Comparison of ENCODE assay signal across 18 cellular contexts in the genomic region with DNA sequence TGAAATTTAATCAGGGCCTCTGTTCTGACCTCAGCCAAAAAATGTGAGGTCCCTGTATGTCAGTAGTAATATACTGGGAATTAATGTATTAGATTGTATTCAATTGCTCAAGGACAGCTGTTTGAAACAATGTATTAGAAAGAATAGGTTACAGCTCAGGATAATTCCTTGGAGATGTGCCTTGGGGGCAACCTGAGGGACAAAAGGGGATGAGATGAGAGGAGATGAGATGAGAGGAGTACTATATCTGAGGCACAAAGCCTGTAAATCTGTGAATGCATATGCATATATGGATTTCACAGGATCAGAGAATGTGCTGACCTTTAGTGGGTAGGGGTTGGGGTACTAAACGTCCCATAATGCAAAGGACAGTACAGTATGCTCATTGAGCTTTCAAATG.
DNase-seq lines count a peak whose midpoint lies in the region; ATAC-seq and TF ChIP-seq lines count a peak whose summit lies in the region.
"Had no signal": no experiment of that assay in that cellular context is flagged by ENCODE, and none has a peak within 500 bp of the region (broad histone marks: within the 10 kb centered on the region; RNA-seq: fewer than 3 reads in every experiment).

No MANE protein-coding gene starts in this region.

- H3K36me3 ChIP-seq in HAP-1 (replicated peaks) (no peaks in the 10 kb centered on the region), RWPE2 (ENCODE audit: low read depth) (no peaks in the 10 kb centered on the region)
- H3K36me3 ChIP-seq: BE2C; BLaER1 treated with 17β-estradiol and CSF1 and Interleukin-3, amounts not matched to agents 10 nM and 100 nM had no signal

- ATAC-seq in RWPE2 (ENCODE audit: low read depth) (no peak; the same call in 2 of the 3 replicates), HG02642 (IDR thresholded peaks at IDR 0.05; ENCODE audit: poor library complexity, unreplicated experiment) (no peak), GM21447 (IDR thresholded peaks at IDR 0.05; ENCODE audit: unreplicated experiment) (no peak)
- ATAC-seq: A549 had no signal

- H3K27ac ChIP-seq in RWPE2 (ENCODE audit: poor library complexity, severe bottlenecking): peak overlapping the region; percentile 35
- H3K27ac ChIP-seq: A549; BLaER1 treated with 17β-estradiol and CSF1 and Interleukin-3, amounts not matched to agents 10 nM and 100 nM; GM23248 had no signal

- in situ Hi-C loops in HAP-1 (cut with MboI; ENCODE audit: low sequenced_read_pairs): no loop called here

- no peak for TF ChIP-seq CTCF in Calu3 (IDR thresholded peaks at IDR 0.05; ENCODE audit: unreplicated experiment)
- no peak for TF ChIP-seq CTCF in RWPE2 (IDR thresholded peaks at IDR 0.05; ENCODE audit: poor library complexity, severe bottlenecking)

- H3K9me3 ChIP-seq in HAP-1 (no peaks in the 10 kb centered on the region), RWPE2 (ENCODE audit: severe bottlenecking) (no peaks in the 10 kb centered on the region)
- H3K9me3 ChIP-seq: A549; BE2C; BLaER1 treated with 17β-estradiol and CSF1 and Interleukin-3, amounts not matched to agents 10 nM and 100 nM had no signal

- intact Hi-C loops in Calu3 (cut with micrococcal nuclease; ENCODE audit: unreplicated experiment): no loop called here

- H3K27me3 ChIP-seq in HAP-1 (ENCODE audit: low read depth): no peaks in the 10 kb centered on the region
- no peaks in the 10 kb centered on the region for H3K27me3 ChIP-seq in RWPE2 (ENCODE audit: insufficient read depth, poor library complexity, severe bottlenecking)
- H3K27me3 ChIP-seq: BE2C; BLaER1 treated with 17β-estradiol and CSF1 and Interleukin-3, amounts not matched to agents 10 nM and 100 nM had no signal

- peaks cover 16% of the 10 kb centered on the region for H3K4me1 Mint-ChIP-seq in Calu3 (ENCODE audit: low read depth, unreplicated experiment)
- H3K4me1 Mint-ChIP-seq: CD14-positive monocyte; CD8-positive, alpha-beta memory T cell had no signal

- POLR2A ChIA-PET in HEK293T (lab: Yijun Ruan, JAX): no interaction called here

- CTCF ChIA-PET in Calu3 (lab: Charles Lee): no interaction called here
- CTCF ChIA-PET in HEK293T (lab: Yijun Ruan, JAX): no interaction called here

- no peak overlapping the region for H3K4me3 Mint-ChIP-seq in Calu3 (ENCODE audit: low read depth, unreplicated experiment)
- H3K4me3 Mint-ChIP-seq: CD14-positive monocyte; CD4-positive, alpha-beta T cell; CD8-positive, alpha-beta memory T cell had no signal

- H3K27ac Mint-ChIP-seq in Calu3 (ENCODE audit: unreplicated experiment): peak overlapping the region; percentile 59
- H3K27ac Mint-ChIP-seq: CD14-positive monocyte; CD4-positive, alpha-beta T cell; CD8-positive, alpha-beta memory T cell had no signal

- no TSS peak for BruUV-seq in Calu3 (replicated peaks; lab: Mats Ljungman, UMichigan)

- H3K4me1 ChIP-seq in HAP-1 (peaks cover 22% of the 10 kb centered on the region), RWPE2 (ENCODE audit: insufficient read depth, poor library complexity, severe bottlenecking) (peaks cover 31% of the 10 kb centered on the region)
- H3K4me1 ChIP-seq: A549; BE2C; BLaER1 treated with 17β-estradiol and CSF1 and Interleukin-3, amounts not matched to agents 10 nM and 100 nM had no signal

- H3K9me3 Mint-ChIP-seq in Calu3 (ENCODE audit: low read depth, unreplicated experiment): no peaks in the 10 kb centered on the region
- H3K9me3 Mint-ChIP-seq: CD4-positive, alpha-beta T cell had no signal

- DNase-seq in Calu3: no peak
- DNase-seq in HAP-1 (ENCODE audit: low spot score in 2 of 2): peak; percentile 74 to 75
- no peak for DNase-seq in RWPE2 (ENCODE audit: low spot score)
- no peak for DNase-seq in HEK293T (ENCODE audit: extremely low spot score)
- DNase-seq: 8988T; ACHN; AML-193; BE2C; CD4-positive, alpha-beta T cell; CD8-positive, alpha-beta memory T cell; DMS79 treated with DMSO at 0.1 percent for 48 hours; GF-D8; GM23248 had no signal

- H3K4me3 ChIP-seq in HAP-1: no peak overlapping the region
- no peak overlapping the region for H3K4me3 ChIP-seq in RWPE2 (ENCODE audit: severe bottlenecking)
- H3K4me3 ChIP-seq: A549; BLaER1 treated with 17β-estradiol and CSF1 and Interleukin-3, amounts not matched to agents 10 nM and 100 nM; GM23248 had no signal

- H3K27me3 Mint-ChIP-seq in Calu3 (ENCODE audit: unreplicated experiment): no peaks in the 10 kb centered on the region
- H3K27me3 Mint-ChIP-seq: CD4-positive, alpha-beta T cell; CD8-positive, alpha-beta memory T cell had no signal

- H3K36me3 Mint-ChIP-seq in Calu3 (ENCODE audit: insufficient read depth, unreplicated experiment): no peaks in the 10 kb centered on the region
- H3K36me3 Mint-ChIP-seq: CD14-positive monocyte; CD8-positive, alpha-beta memory T cell had no signal

TF ChIP-seq in HEK293T, 16 proteins besides CTCF, POLR2A, EP300 and RAD21:
- no peak for TF ChIP-seq LEF1 (IDR thresholded peaks at IDR 0.05; ENCODE audit: borderline replicate concordance)
- TF ChIP-seq NFRKB (IDR thresholded peaks at IDR 0.05): no peak
- no peak for TF ChIP-seq FOXM1 (IDR thresholded peaks at IDR 0.05; ENCODE audit: borderline replicate concordance)
- TF ChIP-seq BHLHE40 (IDR thresholded peaks at IDR 0.05; ENCODE audit: borderline replicate concordance): no peak
- no peak for TF ChIP-seq ZNF384 (IDR thresholded peaks at IDR 0.05)
- TF ChIP-seq FOXA1 (IDR thresholded peaks at IDR 0.05): no peak
- no peak for TF ChIP-seq FOXK2 (IDR thresholded peaks at IDR 0.05)
- TF ChIP-seq TARDBP (IDR thresholded peaks at IDR 0.05): no peak

Comparison
In these comparisons a context has a peak if more than half of its experiments do, and no peak if none do; other contexts are left out.
1. DNase-seq: peak in HAP-1 (2 of 2); none in Calu3 (single experiment), RWPE2 (single experiment) and HEK293T (single experiment).